10 cellular contexts compared by ENCODE assay signal in the genomic region with DNA sequence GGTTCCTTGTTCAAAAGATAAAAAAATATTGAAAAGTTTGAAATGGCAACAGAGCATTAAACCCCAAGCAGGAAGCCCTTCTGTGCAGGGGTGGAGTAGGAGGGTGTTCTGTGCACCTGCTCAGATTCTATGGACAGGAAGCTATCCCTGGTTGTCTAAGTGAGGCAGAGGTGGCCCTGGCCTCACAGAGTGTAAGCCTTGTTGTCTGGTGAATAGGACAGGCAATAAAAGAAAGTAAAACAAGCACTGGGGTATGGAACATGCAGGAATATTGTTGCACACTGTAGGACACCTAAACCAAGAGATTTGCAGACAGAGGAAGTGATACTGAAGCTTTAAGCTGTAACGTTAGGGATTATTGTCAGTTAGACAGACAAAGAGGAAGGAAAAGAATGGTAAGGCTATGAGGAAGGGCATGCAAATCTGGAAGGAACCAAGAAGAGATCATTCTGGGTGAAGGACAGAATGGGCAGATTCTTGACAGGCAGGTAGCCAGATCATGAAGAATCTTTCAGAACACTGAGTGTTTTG.
A peak's percentile ranks its signal among the peaks of the same experiment; 100 is the strongest.
DNase-seq lines count a peak whose midpoint lies in the region; ATAC-seq and TF ChIP-seq lines count a peak whose summit lies in the region.
"Had no signal": no experiment of that assay in that cellular context is flagged by ENCODE, and none has a peak within 500 bp of the region (broad histone marks: within the 10 kb centered on the region; RNA-seq: fewer than 3 reads in every experiment).

No MANE protein-coding gene starts in this region.

- H3K4me3 ChIP-seq in smooth muscle cell, result no peak overlapping the region
- H3K4me3 ChIP-seq: HAP-1 had no signal

- no peak for DNase-seq in GM10266 (ENCODE audit: extremely low spot score)
- no peak for DNase-seq in NCI-H187 treated with DMSO at 0.1 percent for 48 hours (lab: John Stamatoyannopoulos, UW)
- no peak for DNase-seq in osteocyte (ENCODE audit: extremely low spot score, unreplicated experiment)
- no peak for DNase-seq in smooth muscle cell (lab: John Stamatoyannopoulos, UW; ENCODE audit: unreplicated experiment)

- H3K9me3 ChIP-seq in smooth muscle cell (replicated peaks; ENCODE audit: low read depth), result no peaks in the 10 kb centered on the region
- H3K9me3 ChIP-seq: HAP-1 had no signal

- H2AFZ ChIP-seq in smooth muscle cell (ENCODE audit: low read depth), result no peak overlapping the region

- no peaks in the 10 kb centered on the region for H3K9me3 Mint-ChIP-seq in osteocyte (ENCODE audit: unreplicated experiment)

- no peak overlapping the region for H3K9ac ChIP-seq in smooth muscle cell (ENCODE audit: low read depth)

- H3K27me3 ChIP-seq in smooth muscle cell (ENCODE audit: low read depth), result no peaks in the 10 kb centered on the region

- no peak overlapping the region for H3K27ac Mint-ChIP-seq in osteocyte (ENCODE audit: unreplicated experiment)
- H3K27ac Mint-ChIP-seq: nephron had no signal

- H3F3A ChIP-seq in smooth muscle cell (ENCODE audit: low read depth), result no peaks in the 10 kb centered on the region

- no peak overlapping the region for H3K27ac ChIP-seq in smooth muscle cell (ENCODE audit: low read depth)

- no peaks in the 10 kb centered on the region for H4K20me1 ChIP-seq in smooth muscle cell (ENCODE audit: low read depth)

- 83% methylated on average over 1 of the region's 1 CpG for WGBS in smooth muscle cell (ENCODE audit: low lambda C conversion rate)

- H3K4me2 ChIP-seq in smooth muscle cell, result no peak overlapping the region

- ATAC-seq in GM18502 (IDR thresholded peaks at IDR 0.05; ENCODE audit: poor library complexity, unreplicated experiment) (peak; percentile 70), GM21528 (IDR thresholded peaks at IDR 0.05; ENCODE audit: low FRiP score, unreplicated experiment) (peak; percentile 63), HG03565 (IDR thresholded peaks at IDR 0.05; ENCODE audit: unreplicated experiment) (peak; percentile 50), esophagus mucosa (peak; percentile 65)

- no peak overlapping the region for H3K4me3 Mint-ChIP-seq in osteocyte (ENCODE audit: unreplicated experiment)
- H3K4me3 Mint-ChIP-seq: nephron had no signal

- H3K36me3 ChIP-seq in smooth muscle cell (ENCODE audit: low read depth), result no peaks in the 10 kb centered on the region
- H3K36me3 ChIP-seq: HAP-1 had no signal

- no peaks in the 10 kb centered on the region for H3K4me1 Mint-ChIP-seq in osteocyte (ENCODE audit: unreplicated experiment)

- H3K79me2 ChIP-seq in smooth muscle cell (ENCODE audit: low read depth), result no peaks in the 10 kb centered on the region

- no peaks in the 10 kb centered on the region for H3K36me3 Mint-ChIP-seq in osteocyte (ENCODE audit: unreplicated experiment)

- TF ChIP-seq CTCF in GM10266 (IDR thresholded peaks at IDR 0.05; ENCODE audit: control insufficient read depth, insufficient read depth, low read depth, missing control alignments) (no peak), osteocyte (IDR thresholded peaks at IDR 0.05) (no peak), smooth muscle cell (IDR thresholded peaks at IDR 0.05; ENCODE audit: borderline replicate concordance, insufficient read depth, poor library complexity, severe bottlenecking) (no peak)

- H3K27me3 Mint-ChIP-seq in osteocyte (ENCODE audit: unreplicated experiment), result no peaks in the 10 kb centered on the region

- no peaks in the 10 kb centered on the region for H3K4me1 ChIP-seq in smooth muscle cell (ENCODE audit: low read depth)
- H3K4me1 ChIP-seq: HAP-1 had no signal
